8 cellular contexts compared by ENCODE assay signal in the genomic region with DNA sequence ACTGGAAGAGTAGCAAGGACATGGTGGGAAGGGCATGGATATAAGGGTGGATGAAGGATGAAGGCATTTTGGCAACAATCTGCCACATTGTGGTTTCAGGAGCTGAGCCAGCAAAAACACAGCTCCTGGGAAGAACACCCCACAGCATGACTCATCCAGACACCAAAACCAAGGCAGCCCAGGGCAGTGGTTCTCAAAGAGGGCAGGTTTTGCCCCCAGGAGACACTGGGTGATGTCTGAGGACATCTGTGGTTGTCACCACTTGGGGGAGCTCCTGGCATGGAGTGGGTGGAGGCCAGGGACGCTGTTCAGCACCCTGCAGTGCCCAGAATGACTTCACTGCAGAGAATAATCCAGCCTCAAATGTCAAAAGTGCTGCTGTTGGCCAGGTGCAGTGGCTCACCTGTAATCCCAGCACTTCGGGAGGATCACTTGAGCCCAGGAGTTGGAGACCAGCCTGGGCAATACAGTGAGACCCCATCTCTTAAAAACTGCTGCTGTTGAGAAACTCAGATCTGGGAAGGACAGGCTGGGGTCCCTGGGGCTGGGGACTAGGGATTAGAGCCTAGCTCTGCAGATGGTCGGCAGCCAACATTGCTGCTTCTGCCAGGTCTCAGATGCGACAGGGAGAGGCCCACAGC. TPM values are rescaled to one million over a fixed set of nuclear protein-coding genes. Genes with fewer than 3 reads are reported as not detected.
A peak's percentile ranks its signal among the peaks of the same experiment; 100 is the strongest.
DNase-seq lines count a peak whose midpoint lies in the region; ATAC-seq and TF ChIP-seq lines count a peak whose summit lies in the region.
"Had no signal": no experiment of that assay in that cellular context is flagged by ENCODE, and none has a peak within 500 bp of the region (broad histone marks: within the 10 kb centered on the region; RNA-seq: fewer than 3 reads in every experiment).

No MANE protein-coding gene starts in this region.

- H3K36me3 ChIP-seq in gastrocnemius medialis: no peaks in the 10 kb centered on the region

- H3K27ac Mint-ChIP-seq in activated B cell treated with CpG ODN at 0.5 μM for 24 hours: no peak overlapping the region

- H3K27ac ChIP-seq in foreskin keratinocyte (no peak overlapping the region), gastrocnemius medialis (no peak overlapping the region)

- H3K9me3 Mint-ChIP-seq in activated B cell treated with CpG ODN at 0.5 μM for 24 hours: peaks cover 6% of the 10 kb centered on the region

- no peak overlapping the region for H3K4me3 Mint-ChIP-seq in activated B cell treated with CpG ODN at 0.5 μM for 24 hours

- H3K36me3 Mint-ChIP-seq in activated B cell treated with CpG ODN at 0.5 μM for 24 hours (ENCODE audit: low read depth): no peaks in the 10 kb centered on the region

- H3K27me3 ChIP-seq in foreskin keratinocyte: peaks cover 45% of the 10 kb centered on the region
- no peaks in the 10 kb centered on the region for H3K27me3 ChIP-seq in gastrocnemius medialis

- H3K4me1 Mint-ChIP-seq in activated B cell treated with CpG ODN at 0.5 μM for 24 hours: peaks cover 20% of the 10 kb centered on the region

- no peak overlapping the region for H3K4me3 ChIP-seq in gastrocnemius medialis

- in situ Hi-C loops in gastrocnemius medialis (cut with MboI; ENCODE audit: low sequenced_read_pairs in 4 of 4): no loop called here

- no peaks in the 10 kb centered on the region for H3K4me1 ChIP-seq in foreskin keratinocyte
- no peaks in the 10 kb centered on the region for H3K4me1 ChIP-seq in gastrocnemius medialis

- peak; percentile 47 for ATAC-seq in activated B cell treated with CpG ODN at 0.5 μM for 24 hours (ENCODE audit: low read depth)
- peak; percentile 75 for ATAC-seq in foreskin keratinocyte
- ATAC-seq in gastrocnemius medialis: no peak
- no peak for ATAC-seq in GM21360 (IDR thresholded peaks at IDR 0.05; ENCODE audit: unreplicated experiment)

- no peaks in the 10 kb centered on the region for H3K9me3 ChIP-seq in gastrocnemius medialis

- intact Hi-C loops in activated B cell treated with CpG ODN at 0.5 μM for 24 hours (cut with micrococcal nuclease): no loop called here
- intact Hi-C loops in gastrocnemius medialis (cut with DNase I; ENCODE audit: low total_unique reads): no loop called here

- H3K27me3 Mint-ChIP-seq in activated B cell treated with CpG ODN at 0.5 μM for 24 hours: no peaks in the 10 kb centered on the region

- no peak for TF ChIP-seq POLR2A in gastrocnemius medialis (IDR thresholded peaks at IDR 0.05)

- DNase-seq in ELF-1 (ENCODE audit: low read depth, low spot score) (peak; percentile 71), HuH-7 (ENCODE audit: low spot score) (peak; percentile 53), activated B cell treated with CpG ODN at 0.5 μM for 24 hours (no peak), foreskin keratinocyte (peak; percentile 74 to 86), gastrocnemius medialis (no peak), inferior parietal cortex (ENCODE audit: extremely low spot score) (no peak)

- POLR2A ChIA-PET in activated B cell treated with CpG ODN at 0.5 μM for 24 hours (lab: Charles Lee): no interaction called here

- CTCF ChIA-PET in activated B cell treated with CpG ODN at 0.5 μM for 24 hours (lab: Charles Lee): interaction anchor here (0.7 to 1.8 kb wide), 4 partner anchors 119 to 352 kb away, joined by 3 to 4 read pairs (median 4); no protein-coding TSS in a partner anchor

- TF ChIP-seq CTCF in activated B cell treated with CpG ODN at 0.5 μM for 24 hours (IDR thresholded peaks at IDR 0.05) (no peak), foreskin keratinocyte (conservative IDR thresholded peaks at IDR 0.05) (peak; percentile 74), gastrocnemius medialis (IDR thresholded peaks at IDR 0.05 in 4 of 5, conservative IDR thresholded peaks at IDR 0.05 in 1 of 5) (no peak)

RNA-seq across cellular contexts. Expression of gene ZFR2, which starts 16.1 kb away (rescaled TPM):
- 0.31 and 0.34 TPM in 2 replicates for total RNA-seq in activated B cell treated with CpG ODN at 0.5 μM for 24 hours
- 0.17 TPM in 1 of 2 replicates, not detected in the other for total RNA-seq in foreskin keratinocyte
- 0.13 TPM in 1 of 2 replicates, not detected in the other for polyA plus RNA-seq in foreskin keratinocyte
- not detected for total RNA-seq in gastrocnemius medialis

RNA-seq across cellular contexts. Expression of gene ATCAY, which starts 27.8 kb away (rescaled TPM):
- total RNA-seq in activated B cell treated with CpG ODN at 0.5 μM for 24 hours: not detected in 2 replicates
- total RNA-seq in foreskin keratinocyte: not detected in 2 replicates
- not detected in 2 replicates for polyA plus RNA-seq in foreskin keratinocyte
- not detected for total RNA-seq in gastrocnemius medialis
- total RNA-seq: activated CD8-positive, alpha-beta memory T cell treated with anti-CD3 and anti-CD28 coated beads for 36 hours had no signal

Comparison
In these comparisons a context has a peak if more than half of its experiments do, and no peak if none do; other contexts are left out.
1. DNase-seq: peak in ELF-1 (single experiment), HuH-7 (single experiment) and foreskin keratinocyte (2 of 2); none in activated B cell treated with CpG ODN at 0.5 μM for 24 hours (single experiment), gastrocnemius medialis (0 of 2) and inferior parietal cortex (single experiment).
2. ATAC-seq: peak in activated B cell treated with CpG ODN at 0.5 μM for 24 hours (single experiment) and foreskin keratinocyte (single experiment); none in gastrocnemius medialis (0 of 2) and GM21360 (single experiment).